ENCODE assay signal across 8 cellular contexts in genomic region chr1:201982082-201982922, GRCh38. TPM values are rescaled to one million over a fixed set of nuclear protein-coding genes. Genes with fewer than 3 reads are reported as not detected.
A peak's percentile ranks its signal among the peaks of the same experiment; 100 is the strongest.
DNase-seq lines count a peak whose midpoint lies in the region; ATAC-seq and TF ChIP-seq lines count a peak whose summit lies in the region.

RNPEP (plus strand) TSS chr1:201982648; CDS start chr1:201982667, 19 bp downstream.

- 0 out of 2 replicates have a peak, but pooled peaks cover 2% of the 10 kb centered on the region for H3K36me3 Mint-ChIP-seq in WTC11

- peak within 1 kb of the TSS; percentile 96 for H3K27ac Mint-ChIP-seq in WTC11

- H3K4me1 Mint-ChIP-seq in WTC11: peaks cover 26% of the 10 kb centered on the region

- POLR2A ChIA-PET in HEK293T (lab: Yijun Ruan, JAX): interaction anchor here (0.6 to 1.7 kb wide), 8 partner anchors 9 to 152 kb away, joined by 3 to 7 read pairs (median 4); partner anchors contain the start of genes LMOD1 and TIMM17A
- POLR2A ChIA-PET in WTC11 (lab: Charles Lee): interaction anchor here (1.0 to 1.2 kb wide), 2 partner anchors 41 to 86 kb away, joined by 3 read pairs; no protein-coding TSS in a partner anchor

- peaks cover 8% of the 10 kb centered on the region for H3K27me3 Mint-ChIP-seq in WTC11 (ENCODE audit: low read depth)

- no peaks in the 10 kb centered on the region for H3K9me3 Mint-ChIP-seq in WTC11

- peak; percentile 68 for ATAC-seq in WTC11

- CTCF ChIA-PET in HEK293T (lab: Yijun Ruan, JAX) (interaction anchor here (1.1 kb wide), 1 partner anchor 17 kb away, joined by 3 read pairs; no protein-coding TSS in a partner anchor), WTC11 (lab: Charles Lee) (interaction anchor here (0.6 to 2.7 kb wide), 9 partner anchors 10 to 262 kb away, joined by 3 to 26 read pairs (median 4); no protein-coding TSS in a partner anchor)

- DNase-seq in NCI-H1436 (lab: John Stamatoyannopoulos, UW) (peak; percentile 53), NCI-H1436 treated with DMSO at 0.1 percent for 48 hours (lab: John Stamatoyannopoulos, UW) (no peak), HEK293T (ENCODE audit: extremely low spot score) (peak; percentile 91), MV-4-11 (lab: John Stamatoyannopoulos, UW) (peak; percentile 28), WTC11 (ENCODE audit: low spot score) (peak; percentile 73), cardiac fibroblast (ENCODE audit: low read depth in 2 of 2) (peak; percentile 47 to 62), islet precursor cell (peak; percentile 87)
- peak; percentile 31 to 67 (median 61) for DNase-seq in stimulated activated CD4-positive, alpha-beta T cell treated with anti-CD3 and anti-CD28 coated beads, Interleukin-12 subunit alpha, Interleukin-12 subunit beta, amount 100 ng/mL, for 48 hours (ENCODE audit: low read depth in 2 of 3, low spot score in 1 of 3)

- no peak for TF ChIP-seq CTCF in WTC11 (IDR thresholded peaks at IDR 0.05)
- TF ChIP-seq CTCF in cardiac fibroblast (IDR thresholded peaks at IDR 0.05; ENCODE audit: low read depth, low read length): no peak

- peak within 1 kb of the TSS; percentile 100 for H3K4me3 Mint-ChIP-seq in WTC11

- H3K4me3 ChIP-seq in cardiac fibroblast (replicated peaks in 1 of 2; ENCODE audit: low read depth in 2 of 2, low read length in 2 of 2): peak within 1 kb of the TSS; percentile 64 to 79

TF ChIP-seq in HEK293T, 16 proteins besides CTCF, POLR2A, EP300 and RAD21:
- TF ChIP-seq NFRKB (IDR thresholded peaks at IDR 0.05) (no peak), BHLHE40 (IDR thresholded peaks at IDR 0.05; ENCODE audit: borderline replicate concordance) (no peak), FOXM1 (IDR thresholded peaks at IDR 0.05; ENCODE audit: borderline replicate concordance) (no peak; the same call in 1 of the 2 replicates), LEF1 (IDR thresholded peaks at IDR 0.05; ENCODE audit: borderline replicate concordance) (no peak), HDGF (IDR thresholded peaks at IDR 0.05; ENCODE audit: borderline replicate concordance) (no peak), ARNT (IDR thresholded peaks at IDR 0.05) (no peak), FOXA1 (IDR thresholded peaks at IDR 0.05) (no peak), TARDBP (IDR thresholded peaks at IDR 0.05) (no peak), FOXK2 (IDR thresholded peaks at IDR 0.05) (no peak), SUZ12 (IDR thresholded peaks at IDR 0.05) (no peak), SP1 (IDR thresholded peaks at IDR 0.05) (no peak), L3MBTL2 (conservative IDR thresholded peaks at IDR 0.05) (no peak; the same call in 1 of the 2 replicates), CTBP1 (IDR thresholded peaks at IDR 0.05; ENCODE audit: borderline replicate concordance) (no peak), ZNF384 (IDR thresholded peaks at IDR 0.05) (no peak), ELF4 (IDR thresholded peaks at IDR 0.05) (no peak)
- TF ChIP-seq, protein P1, sequence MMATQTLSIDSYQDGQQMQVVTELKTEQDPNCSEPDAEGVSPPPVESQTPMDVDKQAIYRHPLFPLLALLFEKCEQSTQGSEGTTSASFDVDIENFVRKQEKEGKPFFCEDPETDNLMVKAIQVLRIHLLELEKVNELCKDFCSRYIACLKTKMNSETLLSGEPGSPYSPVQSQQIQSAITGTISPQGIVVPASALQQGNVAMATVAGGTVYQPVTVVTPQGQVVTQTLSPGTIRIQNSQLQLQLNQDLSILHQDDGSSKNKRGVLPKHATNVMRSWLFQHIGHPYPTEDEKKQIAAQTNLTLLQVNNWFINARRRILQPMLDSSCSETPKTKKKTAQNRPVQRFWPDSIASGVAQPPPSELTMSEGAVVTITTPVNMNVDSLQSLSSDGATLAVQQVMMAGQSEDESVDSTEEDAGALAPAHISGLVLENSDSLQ (IDR thresholded peaks at IDR 0.05): no peak

TF ChIP-seq in WTC11, 78 proteins besides CTCF, POLR2A, EP300 and RAD21 (continues in another document):
- TF ChIP-seq NR1H2 (CRISPR knock-in tag; IDR thresholded peaks at IDR 0.05): no peak
- no peak for TF ChIP-seq OVOL2 (CRISPR knock-in tag; IDR thresholded peaks at IDR 0.05; ENCODE audit: borderline replicate concordance)
- TF ChIP-seq ZNF512 (CRISPR knock-in tag; IDR thresholded peaks at IDR 0.05; ENCODE audit: borderline replicate concordance): no peak
- peak; percentile 50; the same call in 1 of the 2 replicates for TF ChIP-seq SP1 (CRISPR knock-in tag; conservative IDR thresholded peaks at IDR 0.05)
- TF ChIP-seq RELA (CRISPR knock-in tag; IDR thresholded peaks at IDR 0.05; ENCODE audit: borderline replicate concordance): 0 out of 2 replicates have a peak, but pooled peaks have one; percentile 21
- TF ChIP-seq E2F5 (CRISPR knock-in tag; IDR thresholded peaks at IDR 0.05): 0 out of 2 replicates have a peak, but pooled peaks have one; percentile 2
- TF ChIP-seq ZNF138 (CRISPR knock-in tag; conservative IDR thresholded peaks at IDR 0.05): 0 out of 2 replicates have a peak, but pooled peaks have one; percentile 30
- TF ChIP-seq ATF1 (CRISPR knock-in tag; IDR thresholded peaks at IDR 0.05): 0 out of 2 replicates have a peak, but pooled peaks have one; percentile 1
- no peak for TF ChIP-seq CREB1 (CRISPR knock-in tag; IDR thresholded peaks at IDR 0.05)
- TF ChIP-seq AFF4 (CRISPR knock-in tag; IDR thresholded peaks at IDR 0.05; ENCODE audit: borderline replicate concordance): no peak
- no peak for TF ChIP-seq SOX15 (CRISPR knock-in tag; IDR thresholded peaks at IDR 0.05)
- no peak for TF ChIP-seq NR2C2 (CRISPR knock-in tag; IDR thresholded peaks at IDR 0.05)
- TF ChIP-seq KAT7 (CRISPR knock-in tag; IDR thresholded peaks at IDR 0.05; ENCODE audit: borderline replicate concordance): no peak
- TF ChIP-seq, protein P2, sequence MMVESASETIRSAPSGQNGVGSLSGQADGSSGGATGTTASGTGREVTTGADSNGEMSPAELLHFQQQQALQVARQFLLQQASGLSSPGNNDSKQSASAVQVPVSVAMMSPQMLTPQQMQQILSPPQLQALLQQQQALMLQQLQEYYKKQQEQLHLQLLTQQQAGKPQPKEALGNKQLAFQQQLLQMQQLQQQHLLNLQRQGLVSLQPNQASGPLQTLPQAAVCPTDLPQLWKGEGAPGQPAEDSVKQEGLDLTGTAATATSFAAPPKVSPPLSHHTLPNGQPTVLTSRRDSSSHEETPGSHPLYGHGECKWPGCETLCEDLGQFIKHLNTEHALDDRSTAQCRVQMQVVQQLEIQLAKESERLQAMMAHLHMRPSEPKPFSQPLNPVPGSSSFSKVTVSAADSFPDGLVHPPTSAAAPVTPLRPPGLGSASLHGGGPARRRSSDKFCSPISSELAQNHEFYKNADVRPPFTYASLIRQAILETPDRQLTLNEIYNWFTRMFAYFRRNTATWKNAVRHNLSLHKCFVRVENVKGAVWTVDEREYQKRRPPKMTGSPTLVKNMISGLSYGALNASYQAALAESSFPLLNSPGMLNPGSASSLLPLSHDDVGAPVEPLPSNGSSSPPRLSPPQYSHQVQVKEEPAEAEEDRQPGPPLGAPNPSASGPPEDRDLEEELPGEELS (CRISPR knock-in tag; IDR thresholded peaks at IDR 0.05): no peak

RNA-seq across cellular contexts. Expression of gene RNPEP, which starts in this region (rescaled TPM):
- 57.4 to 61.6 TPM (median 59.2 TPM) in 3 replicates for total RNA-seq in WTC11 (2021)
